ENCODE assay signal across 10 cellular contexts in genomic region chr20:53586640-53587039, GRCh38. TPM values are rescaled to one million over a fixed set of nuclear protein-coding genes. Genes with fewer than 3 reads are reported as not detected.
DNase-seq lines count a peak whose midpoint lies in the region; ATAC-seq and TF ChIP-seq lines count a peak whose summit lies in the region.
"Had no signal": no experiment of that assay in that cellular context is flagged by ENCODE, and none has a peak within 500 bp of the region (broad histone marks: within the 10 kb centered on the region; RNA-seq: fewer than 3 reads in every experiment).

No MANE protein-coding gene starts in this region.

- no peaks in the 10 kb centered on the region for H3K27me3 Mint-ChIP-seq in activated naive CD4-positive, alpha-beta T cell treated with anti-CD3 and anti-CD28 coated beads, Interleukin-2, amount 50 U/mL, for 24 hours
- H3K27me3 Mint-ChIP-seq in T-cell (no peaks in the 10 kb centered on the region), immature natural killer cell (ENCODE audit: low read depth in 3 of 3) (peaks cover 0 to 2% (median 0%) of the 10 kb centered on the region in 3 donors)

- peaks cover 9 to 10% of the 10 kb centered on the region in 2 donors for H3K36me3 ChIP-seq in thyroid gland

- TF ChIP-seq CTCF in thyroid gland (IDR thresholded peaks at IDR 0.05): no peak

- H3K36me3 Mint-ChIP-seq in activated naive CD4-positive, alpha-beta T cell treated with anti-CD3 and anti-CD28 coated beads, Interleukin-2, amount 50 U/mL, for 24 hours: peaks cover 6% of the 10 kb centered on the region
- H3K36me3 Mint-ChIP-seq in T-cell: peaks cover 10% of the 10 kb centered on the region
- H3K36me3 Mint-ChIP-seq in immature natural killer cell: peaks cover 8 to 11% (median 9%) of the 10 kb centered on the region in 3 donors

- no peaks in the 10 kb centered on the region for H3K9me3 ChIP-seq in thyroid gland

- no peak overlapping the region for H3K4me3 ChIP-seq in thyroid gland (replicated peaks in 1 of 3)

- intact Hi-C loops in thyroid gland (cut with DNase I): no loop called here

- WGBS in thyroid gland, 2 donors: 41 to 46% methylated on average over 6 of the region's 6 CpGs

- no peaks in the 10 kb centered on the region for H3K9me3 Mint-ChIP-seq in activated naive CD4-positive, alpha-beta T cell treated with anti-CD3 and anti-CD28 coated beads, Interleukin-2, amount 50 U/mL, for 24 hours
- no peaks in the 10 kb centered on the region for H3K9me3 Mint-ChIP-seq in T-cell
- no peaks in the 10 kb centered on the region for H3K9me3 Mint-ChIP-seq in immature natural killer cell

- H3K4me1 ChIP-seq in thyroid gland: peaks cover 13 to 54% of the 10 kb centered on the region in 2 donors

- peak overlapping the region; percentile 89 for H3K4me3 Mint-ChIP-seq in activated naive CD4-positive, alpha-beta T cell treated with anti-CD3 and anti-CD28 coated beads, Interleukin-2, amount 50 U/mL, for 24 hours
- H3K4me3 Mint-ChIP-seq in T-cell (peak overlapping the region; percentile 71 to 90 (median 75)), immature natural killer cell (peak overlapping the region; percentile 75 to 83 (median 77))

- H3K4me1 Mint-ChIP-seq in activated naive CD4-positive, alpha-beta T cell treated with anti-CD3 and anti-CD28 coated beads, Interleukin-2, amount 50 U/mL, for 24 hours: peaks cover 84% of the 10 kb centered on the region
- H3K4me1 Mint-ChIP-seq in T-cell (peaks cover 75 to 89% (median 75%) of the 10 kb centered on the region in 3 donors), immature natural killer cell (peaks cover 86 to 99% of the 10 kb centered on the region in 2 donors)

- CTCF ChIA-PET in T-cell (lab: Charles Lee): interaction anchor here in 1 of 2 donors (0.6 kb wide), 1 partner anchor 353 kb away, joined by 5 read pairs; no protein-coding TSS in a partner anchor

- ATAC-seq in T-cell (replicated peaks in 1 of 4) (no peak), GM21367 (IDR thresholded peaks at IDR 0.05; ENCODE audit: unreplicated experiment) (no peak)

- TF ChIP-seq POLR2A in thyroid gland (IDR thresholded peaks at IDR 0.05): no peak

- peak overlapping the region; percentile 20 to 63 (median 41) for H3K27ac ChIP-seq in thyroid gland

- H3K27me3 ChIP-seq in thyroid gland: no peaks in the 10 kb centered on the region

- peak overlapping the region; percentile 97 for H3K27ac Mint-ChIP-seq in activated naive CD4-positive, alpha-beta T cell treated with anti-CD3 and anti-CD28 coated beads, Interleukin-2, amount 50 U/mL, for 24 hours
- H3K27ac Mint-ChIP-seq in T-cell (peak overlapping the region; percentile 95), immature natural killer cell (peak overlapping the region; percentile 89 to 97 (median 96))

- DNase-seq in activated naive CD4-positive, alpha-beta T cell treated with Interleukin-2 at 50 U/mL for 16 hours: no peak
- DNase-seq in T-cell: no peak
- DNase-seq in immature natural killer cell: no peak
- DNase-seq in thyroid gland: no peak
- DNase-seq in COLO829 (ENCODE audit: low spot score): no peak
- no peak for DNase-seq in HT-29 (ENCODE audit: low spot score)
- DNase-seq: activated CD4-positive, alpha-beta T cell treated with anti-CD3 and anti-CD28 coated beads for 1 hour; NCI-H524 treated with DMSO at 0.1 percent for 48 hours had no signal

- POLR2A ChIA-PET in T-cell (lab: Charles Lee): interaction anchor here in 1 of 2 donors (0.6 kb wide), 1 partner anchor 20 kb away, joined by 5 read pairs; no protein-coding TSS in a partner anchor

RNA-seq across cellular contexts. Expression of gene ZNF217, which starts 7.0 kb away (rescaled TPM):
- 10 to 100 TPM; 57.6 to 92.4 (median 87.5) TPM for total RNA-seq in T-cell
- 10 to 100 TPM in 2 of 3 donors, 1 to 10 TPM in 1; 10.0 to 33.5 (median 16.2) TPM for polyA plus RNA-seq in immature natural killer cell
- 10 to 100 TPM; 18.0 to 42.8 (median 27.8) TPM for total RNA-seq in thyroid gland
- total RNA-seq in HT-29 (2014; rRNA removed; shearing (Covaris generic)): 16.9 and 19.2 TPM in 2 replicates
